Comparison of ENCODE assay signal across 8 cellular contexts in genomic region chr5:61162832-61163567, GRCh38. TPM values are rescaled to one million over a fixed set of nuclear protein-coding genes. Genes with fewer than 3 reads are reported as not detected.
DNase-seq lines count a peak whose midpoint lies in the region; ATAC-seq, FAIRE-seq and TF ChIP-seq lines count a peak whose summit lies in the region.

No MANE protein-coding gene starts in this region.

- H3K4me3 Mint-ChIP-seq in stimulated activated naive CD8-positive, alpha-beta T cell treated with anti-CD3 and anti-CD28 coated beads, Interleukin-15, Interleukin-2, amounts not matched to agents 100 ng/mL and 50 ng/mL, for 24 hours: peak overlapping the region; percentile 93

- H3K27ac ChIP-seq in layer of hippocampus (ENCODE audit: low read depth, low read length) (peak overlapping the region; percentile 85), stomach smooth muscle (ENCODE audit: low read length) (peak overlapping the region; percentile 87)

- H3K4me1 Mint-ChIP-seq in stimulated activated naive CD8-positive, alpha-beta T cell treated with anti-CD3 and anti-CD28 coated beads, Interleukin-15, Interleukin-2, amounts not matched to agents 100 ng/mL and 50 ng/mL, for 24 hours (ENCODE audit: low read depth): peaks cover 38% of the 10 kb centered on the region

- no peak for TF ChIP-seq CTCF in bronchial epithelial cell (IDR thresholded peaks at IDR 0.05; ENCODE audit: insufficient read depth, low read length, severe bottlenecking)

- FAIRE-seq in bronchial epithelial cell (lab: Jason Lieb, UNC): no peak

- peaks cover 45% of the 10 kb centered on the region for H3K36me3 Mint-ChIP-seq in stimulated activated naive CD8-positive, alpha-beta T cell treated with anti-CD3 and anti-CD28 coated beads, Interleukin-15, Interleukin-2, amounts not matched to agents 100 ng/mL and 50 ng/mL, for 24 hours (ENCODE audit: low read depth)

- H3K27ac Mint-ChIP-seq in stimulated activated naive CD8-positive, alpha-beta T cell treated with anti-CD3 and anti-CD28 coated beads, Interleukin-15, Interleukin-2, amounts not matched to agents 100 ng/mL and 50 ng/mL, for 24 hours: peak overlapping the region; percentile 86

- H3K9me3 ChIP-seq in stomach smooth muscle (ENCODE audit: control insufficient read depth in 2 of 2, low read length in 2 of 2): no peaks in the 10 kb centered on the region

- ATAC-seq in stimulated activated naive CD8-positive, alpha-beta T cell treated with anti-CD3 and anti-CD28 coated beads, Interleukin-15, Interleukin-2, amounts not matched to agents 100 U/mL and 50 U/mL, for 24 hours: no peak
- no peak for ATAC-seq in HG02938 (IDR thresholded peaks at IDR 0.05; ENCODE audit: unreplicated experiment)

- peaks cover 1% of the 10 kb centered on the region for H3K36me3 ChIP-seq in bronchial epithelial cell (ENCODE audit: control insufficient read depth, insufficient read depth, low read length)
- H3K36me3 ChIP-seq in stomach smooth muscle (ENCODE audit: control insufficient read depth in 2 of 2, insufficient read depth in 2 of 2, low read length in 2 of 2): peaks cover 5 to 7% of the 10 kb centered on the region in 2 donors

- H3K9ac ChIP-seq in stomach smooth muscle (ENCODE audit: low read length in 2 of 2): peak overlapping the region; percentile 94 to 96

- DNase-seq in stimulated activated naive CD8-positive, alpha-beta T cell treated with anti-CD3 and anti-CD28 coated beads, Interleukin-15, Interleukin-2, amounts not matched to agents 100 U/mL and 50 U/mL, for 24 hours: no peak
- DNase-seq in NOMO-1 treated with dmso at 0.1 percent for 144 hours (lab: John Stamatoyannopoulos, UW; ENCODE audit: unreplicated experiment) (peak; percentile 22), bronchial epithelial cell (ENCODE audit: low read depth) (peak; percentile 89), cortex of kidney (lab: John Stamatoyannopoulos, UW) (no peak)

- H3K9me3 Mint-ChIP-seq in stimulated activated naive CD8-positive, alpha-beta T cell treated with anti-CD3 and anti-CD28 coated beads, Interleukin-15, Interleukin-2, amounts not matched to agents 100 ng/mL and 50 ng/mL, for 24 hours: peaks cover 7% of the 10 kb centered on the region

- peak overlapping the region; percentile 75 for H3K4me3 ChIP-seq in bronchial epithelial cell (ENCODE audit: low read depth, low read length)
- peak overlapping the region; percentile 80 to 99 for H3K4me3 ChIP-seq in stomach smooth muscle (ENCODE audit: low read length in 2 of 2)

- no peaks in the 10 kb centered on the region for H3K27me3 Mint-ChIP-seq in stimulated activated naive CD8-positive, alpha-beta T cell treated with anti-CD3 and anti-CD28 coated beads, Interleukin-15, Interleukin-2, amounts not matched to agents 100 ng/mL and 50 ng/mL, for 24 hours

- H3K4me1 ChIP-seq in stomach smooth muscle (ENCODE audit: control insufficient read depth, insufficient read depth, low read length): peaks cover 3% of the 10 kb centered on the region

- no peaks in the 10 kb centered on the region for H3K27me3 ChIP-seq in bronchial epithelial cell (ENCODE audit: control insufficient read depth, insufficient read depth, low read length)
- H3K27me3 ChIP-seq in layer of hippocampus (ENCODE audit: control insufficient read depth, insufficient read depth, low read length): no peaks in the 10 kb centered on the region
- H3K27me3 ChIP-seq in stomach smooth muscle (ENCODE audit: control insufficient read depth in 1 of 2, insufficient read depth in 2 of 2, low read length in 2 of 2): no peaks in the 10 kb centered on the region

RNA-seq across cellular contexts. Expression of gene SMIM15, which starts 0.7 kb away (rescaled TPM):
- 104 and 110 TPM in 2 replicates for total RNA-seq in bronchial epithelial cell

Comparison
In these comparisons a context has a peak if more than half of its experiments do, and no peak if none do; other contexts are left out.
1. DNase-seq: peak in NOMO-1 treated with dmso at 0.1 percent for 144 hours (single experiment) and bronchial epithelial cell (single experiment); none in stimulated activated naive CD8-positive, alpha-beta T cell treated with anti-CD3 and anti-CD28 coated beads, Interleukin-15, Interleukin-2, amounts not matched to agents 100 U/mL and 50 U/mL, for 24 hours (single experiment) and cortex of kidney (single experiment).